1 cellular context compared by ENCODE assay signal in the genomic region with DNA sequence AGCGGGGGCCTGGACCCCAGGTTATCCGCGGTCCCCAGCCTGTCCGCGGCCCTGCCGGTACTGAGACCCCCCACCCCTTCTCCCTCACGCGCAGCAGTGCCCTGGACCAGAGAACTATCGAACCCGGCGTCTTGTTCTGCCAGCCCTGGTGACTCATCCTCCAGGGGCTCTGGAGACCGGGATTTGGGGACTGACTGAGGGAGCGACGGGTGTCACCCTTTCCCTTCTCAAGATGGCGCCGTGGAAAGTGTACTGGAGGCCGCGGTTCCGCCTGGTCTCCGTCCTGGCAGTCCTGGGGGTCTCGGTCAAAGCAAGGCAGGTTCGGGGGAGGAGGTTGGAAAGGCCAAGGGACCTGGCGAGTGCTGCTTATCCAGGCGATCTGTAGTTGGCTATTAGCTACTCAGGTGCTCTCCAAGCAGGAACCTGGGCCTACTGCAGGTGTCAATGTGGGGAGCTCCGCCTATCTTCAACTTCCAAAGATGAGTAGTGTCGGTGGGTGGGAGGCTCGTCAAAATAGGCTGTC.
TF ChIP-seq lines count a peak whose summit lies in the region.

No MANE protein-coding gene starts in this region.

TF ChIP-seq in K562, 482 proteins besides CTCF, POLR2A, EP300 and RAD21 (continues in another document):
- TF ChIP-seq, protein P1, sequence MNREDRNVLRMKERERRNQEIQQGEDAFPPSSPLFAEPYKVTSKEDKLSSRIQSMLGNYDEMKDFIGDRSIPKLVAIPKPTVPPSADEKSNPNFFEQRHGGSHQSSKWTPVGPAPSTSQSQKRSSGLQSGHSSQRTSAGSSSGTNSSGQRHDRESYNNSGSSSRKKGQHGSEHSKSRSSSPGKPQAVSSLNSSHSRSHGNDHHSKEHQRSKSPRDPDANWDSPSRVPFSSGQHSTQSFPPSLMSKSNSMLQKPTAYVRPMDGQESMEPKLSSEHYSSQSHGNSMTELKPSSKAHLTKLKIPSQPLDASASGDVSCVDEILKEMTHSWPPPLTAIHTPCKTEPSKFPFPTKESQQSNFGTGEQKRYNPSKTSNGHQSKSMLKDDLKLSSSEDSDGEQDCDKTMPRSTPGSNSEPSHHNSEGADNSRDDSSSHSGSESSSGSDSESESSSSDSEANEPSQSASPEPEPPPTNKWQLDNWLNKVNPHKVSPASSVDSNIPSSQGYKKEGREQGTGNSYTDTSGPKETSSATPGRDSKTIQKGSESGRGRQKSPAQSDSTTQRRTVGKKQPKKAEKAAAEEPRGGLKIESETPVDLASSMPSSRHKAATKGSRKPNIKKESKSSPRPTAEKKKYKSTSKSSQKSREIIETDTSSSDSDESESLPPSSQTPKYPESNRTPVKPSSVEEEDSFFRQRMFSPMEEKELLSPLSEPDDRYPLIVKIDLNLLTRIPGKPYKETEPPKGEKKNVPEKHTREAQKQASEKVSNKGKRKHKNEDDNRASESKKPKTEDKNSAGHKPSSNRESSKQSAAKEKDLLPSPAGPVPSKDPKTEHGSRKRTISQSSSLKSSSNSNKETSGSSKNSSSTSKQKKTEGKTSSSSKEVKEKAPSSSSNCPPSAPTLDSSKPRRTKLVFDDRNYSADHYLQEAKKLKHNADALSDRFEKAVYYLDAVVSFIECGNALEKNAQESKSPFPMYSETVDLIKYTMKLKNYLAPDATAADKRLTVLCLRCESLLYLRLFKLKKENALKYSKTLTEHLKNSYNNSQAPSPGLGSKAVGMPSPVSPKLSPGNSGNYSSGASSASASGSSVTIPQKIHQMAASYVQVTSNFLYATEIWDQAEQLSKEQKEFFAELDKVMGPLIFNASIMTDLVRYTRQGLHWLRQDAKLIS (CRISPR knock-in tag; IDR thresholded peaks at IDR 0.05): peak; percentile 96
- TF ChIP-seq PYGO2 (tag; IDR thresholded peaks at IDR 0.05) (no peak), ZNF23 (CRISPR knock-in tag; IDR thresholded peaks at IDR 0.05) (0 out of 2 replicates have a peak, but pooled peaks have one; percentile 30), FIP1L1 (IDR thresholded peaks at IDR 0.05; ENCODE audit: low read depth, low read length, poor library complexity, severe bottlenecking) (peak; percentile 64), EHMT2 (IDR thresholded peaks at IDR 0.05) (peak; percentile 80), ZBED1 (IDR thresholded peaks at IDR 0.05) (no peak), GATAD2A (IDR thresholded peaks at IDR 0.05) (0 out of 2 replicates have a peak, but pooled peaks have one; percentile 40), ZNF24 (IDR thresholded peaks at IDR 0.05) (0 out of 2 replicates have a peak, but pooled peaks have one; percentile 3), EWSR1 (IDR thresholded peaks at IDR 0.05; ENCODE audit: borderline replicate concordance, low read depth, partially characterized antibody) (no peak), RB1 (IDR thresholded peaks at IDR 0.05; ENCODE audit: low read depth) (0 out of 2 replicates have a peak, but pooled peaks have one; percentile 19), MEIS2 (IDR thresholded peaks at IDR 0.05; ENCODE audit: partially characterized antibody) (peak; percentile 2), SIN3A (IDR thresholded peaks at IDR 0.05; ENCODE audit: borderline replicate concordance in 2 of 2, control insufficient read depth in 1 of 2, low read depth in 2 of 2, low read length in 2 of 2) (0 out of 4 replicates have a peak, but pooled peaks of 1 of the 2 experiments have one; percentile 9), RBBP5 (IDR thresholded peaks at IDR 0.05; ENCODE audit: borderline replicate concordance, insufficient read depth, low read length, poor library complexity, severe bottlenecking) (peak; percentile 94), BRD4 (IDR thresholded peaks at IDR 0.05) (peak; percentile 73; the same call in 1 of the 2 replicates), ZNF583 (CRISPR knock-in tag; IDR thresholded peaks at IDR 0.05) (0 out of 2 replicates have a peak, but pooled peaks have one; percentile 63), FOXP1 (CRISPR knock-in tag; IDR thresholded peaks at IDR 0.05) (0 out of 2 replicates have a peak, but pooled peaks have one; percentile 43)
- TF ChIP-seq, protein P2, sequence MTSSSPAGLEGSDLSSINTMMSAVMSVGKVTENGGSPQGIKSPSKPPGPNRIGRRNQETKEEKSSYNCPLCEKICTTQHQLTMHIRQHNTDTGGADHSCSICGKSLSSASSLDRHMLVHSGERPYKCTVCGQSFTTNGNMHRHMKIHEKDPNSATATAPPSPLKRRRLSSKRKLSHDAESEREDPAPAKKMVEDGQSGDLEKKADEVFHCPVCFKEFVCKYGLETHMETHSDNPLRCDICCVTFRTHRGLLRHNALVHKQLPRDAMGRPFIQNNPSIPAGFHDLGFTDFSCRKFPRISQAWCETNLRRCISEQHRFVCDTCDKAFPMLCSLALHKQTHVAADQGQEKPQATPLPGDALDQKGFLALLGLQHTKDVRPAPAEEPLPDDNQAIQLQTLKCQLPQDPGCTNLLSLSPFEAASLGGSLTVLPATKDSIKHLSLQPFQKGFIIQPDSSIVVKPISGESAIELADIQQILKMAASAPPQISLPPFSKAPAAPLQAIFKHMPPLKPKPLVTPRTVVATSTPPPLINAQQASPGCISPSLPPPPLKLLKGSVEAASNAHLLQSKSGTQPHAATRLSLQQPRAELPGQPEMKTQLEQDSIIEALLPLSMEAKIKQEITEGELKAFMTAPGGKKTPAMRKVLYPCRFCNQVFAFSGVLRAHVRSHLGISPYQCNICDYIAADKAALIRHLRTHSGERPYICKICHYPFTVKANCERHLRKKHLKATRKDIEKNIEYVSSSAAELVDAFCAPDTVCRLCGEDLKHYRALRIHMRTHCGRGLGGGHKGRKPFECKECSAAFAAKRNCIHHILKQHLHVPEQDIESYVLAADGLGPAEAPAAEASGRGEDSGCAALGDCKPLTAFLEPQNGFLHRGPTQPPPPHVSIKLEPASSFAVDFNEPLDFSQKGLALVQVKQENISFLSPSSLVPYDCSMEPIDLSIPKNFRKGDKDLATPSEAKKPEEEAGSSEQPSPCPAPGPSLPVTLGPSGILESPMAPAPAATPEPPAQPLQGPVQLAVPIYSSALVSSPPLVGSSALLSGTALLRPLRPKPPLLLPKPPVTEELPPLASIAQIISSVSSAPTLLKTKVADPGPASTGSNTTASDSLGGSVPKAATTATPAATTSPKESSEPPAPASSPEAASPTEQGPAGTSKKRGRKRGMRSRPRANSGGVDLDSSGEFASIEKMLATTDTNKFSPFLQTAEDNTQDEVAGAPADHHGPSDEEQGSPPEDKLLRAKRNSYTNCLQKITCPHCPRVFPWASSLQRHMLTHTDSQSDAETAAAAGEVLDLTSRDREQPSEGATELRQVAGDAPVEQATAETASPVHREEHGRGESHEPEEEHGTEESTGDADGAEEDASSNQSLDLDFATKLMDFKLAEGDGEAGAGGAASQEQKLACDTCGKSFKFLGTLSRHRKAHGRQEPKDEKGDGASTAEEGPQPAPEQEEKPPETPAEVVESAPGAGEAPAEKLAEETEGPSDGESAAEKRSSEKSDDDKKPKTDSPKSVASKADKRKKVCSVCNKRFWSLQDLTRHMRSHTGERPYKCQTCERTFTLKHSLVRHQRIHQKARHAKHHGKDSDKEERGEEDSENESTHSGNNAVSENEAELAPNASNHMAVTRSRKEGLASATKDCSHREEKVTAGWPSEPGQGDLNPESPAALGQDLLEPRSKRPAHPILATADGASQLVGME (CRISPR knock-in tag; IDR thresholded peaks at IDR 0.05): peak; percentile 79; the same call in 1 of the 2 replicates
- TF ChIP-seq, protein P3, sequence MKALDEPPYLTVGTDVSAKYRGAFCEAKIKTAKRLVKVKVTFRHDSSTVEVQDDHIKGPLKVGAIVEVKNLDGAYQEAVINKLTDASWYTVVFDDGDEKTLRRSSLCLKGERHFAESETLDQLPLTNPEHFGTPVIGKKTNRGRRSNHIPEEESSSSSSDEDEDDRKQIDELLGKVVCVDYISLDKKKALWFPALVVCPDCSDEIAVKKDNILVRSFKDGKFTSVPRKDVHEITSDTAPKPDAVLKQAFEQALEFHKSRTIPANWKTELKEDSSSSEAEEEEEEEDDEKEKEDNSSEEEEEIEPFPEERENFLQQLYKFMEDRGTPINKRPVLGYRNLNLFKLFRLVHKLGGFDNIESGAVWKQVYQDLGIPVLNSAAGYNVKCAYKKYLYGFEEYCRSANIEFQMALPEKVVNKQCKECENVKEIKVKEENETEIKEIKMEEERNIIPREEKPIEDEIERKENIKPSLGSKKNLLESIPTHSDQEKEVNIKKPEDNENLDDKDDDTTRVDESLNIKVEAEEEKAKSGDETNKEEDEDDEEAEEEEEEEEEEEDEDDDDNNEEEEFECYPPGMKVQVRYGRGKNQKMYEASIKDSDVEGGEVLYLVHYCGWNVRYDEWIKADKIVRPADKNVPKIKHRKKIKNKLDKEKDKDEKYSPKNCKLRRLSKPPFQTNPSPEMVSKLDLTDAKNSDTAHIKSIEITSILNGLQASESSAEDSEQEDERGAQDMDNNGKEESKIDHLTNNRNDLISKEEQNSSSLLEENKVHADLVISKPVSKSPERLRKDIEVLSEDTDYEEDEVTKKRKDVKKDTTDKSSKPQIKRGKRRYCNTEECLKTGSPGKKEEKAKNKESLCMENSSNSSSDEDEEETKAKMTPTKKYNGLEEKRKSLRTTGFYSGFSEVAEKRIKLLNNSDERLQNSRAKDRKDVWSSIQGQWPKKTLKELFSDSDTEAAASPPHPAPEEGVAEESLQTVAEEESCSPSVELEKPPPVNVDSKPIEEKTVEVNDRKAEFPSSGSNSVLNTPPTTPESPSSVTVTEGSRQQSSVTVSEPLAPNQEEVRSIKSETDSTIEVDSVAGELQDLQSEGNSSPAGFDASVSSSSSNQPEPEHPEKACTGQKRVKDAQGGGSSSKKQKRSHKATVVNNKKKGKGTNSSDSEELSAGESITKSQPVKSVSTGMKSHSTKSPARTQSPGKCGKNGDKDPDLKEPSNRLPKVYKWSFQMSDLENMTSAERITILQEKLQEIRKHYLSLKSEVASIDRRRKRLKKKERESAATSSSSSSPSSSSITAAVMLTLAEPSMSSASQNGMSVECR (CRISPR knock-in tag; IDR thresholded peaks at IDR 0.05): peak; percentile 63
- TF ChIP-seq, protein P4, sequence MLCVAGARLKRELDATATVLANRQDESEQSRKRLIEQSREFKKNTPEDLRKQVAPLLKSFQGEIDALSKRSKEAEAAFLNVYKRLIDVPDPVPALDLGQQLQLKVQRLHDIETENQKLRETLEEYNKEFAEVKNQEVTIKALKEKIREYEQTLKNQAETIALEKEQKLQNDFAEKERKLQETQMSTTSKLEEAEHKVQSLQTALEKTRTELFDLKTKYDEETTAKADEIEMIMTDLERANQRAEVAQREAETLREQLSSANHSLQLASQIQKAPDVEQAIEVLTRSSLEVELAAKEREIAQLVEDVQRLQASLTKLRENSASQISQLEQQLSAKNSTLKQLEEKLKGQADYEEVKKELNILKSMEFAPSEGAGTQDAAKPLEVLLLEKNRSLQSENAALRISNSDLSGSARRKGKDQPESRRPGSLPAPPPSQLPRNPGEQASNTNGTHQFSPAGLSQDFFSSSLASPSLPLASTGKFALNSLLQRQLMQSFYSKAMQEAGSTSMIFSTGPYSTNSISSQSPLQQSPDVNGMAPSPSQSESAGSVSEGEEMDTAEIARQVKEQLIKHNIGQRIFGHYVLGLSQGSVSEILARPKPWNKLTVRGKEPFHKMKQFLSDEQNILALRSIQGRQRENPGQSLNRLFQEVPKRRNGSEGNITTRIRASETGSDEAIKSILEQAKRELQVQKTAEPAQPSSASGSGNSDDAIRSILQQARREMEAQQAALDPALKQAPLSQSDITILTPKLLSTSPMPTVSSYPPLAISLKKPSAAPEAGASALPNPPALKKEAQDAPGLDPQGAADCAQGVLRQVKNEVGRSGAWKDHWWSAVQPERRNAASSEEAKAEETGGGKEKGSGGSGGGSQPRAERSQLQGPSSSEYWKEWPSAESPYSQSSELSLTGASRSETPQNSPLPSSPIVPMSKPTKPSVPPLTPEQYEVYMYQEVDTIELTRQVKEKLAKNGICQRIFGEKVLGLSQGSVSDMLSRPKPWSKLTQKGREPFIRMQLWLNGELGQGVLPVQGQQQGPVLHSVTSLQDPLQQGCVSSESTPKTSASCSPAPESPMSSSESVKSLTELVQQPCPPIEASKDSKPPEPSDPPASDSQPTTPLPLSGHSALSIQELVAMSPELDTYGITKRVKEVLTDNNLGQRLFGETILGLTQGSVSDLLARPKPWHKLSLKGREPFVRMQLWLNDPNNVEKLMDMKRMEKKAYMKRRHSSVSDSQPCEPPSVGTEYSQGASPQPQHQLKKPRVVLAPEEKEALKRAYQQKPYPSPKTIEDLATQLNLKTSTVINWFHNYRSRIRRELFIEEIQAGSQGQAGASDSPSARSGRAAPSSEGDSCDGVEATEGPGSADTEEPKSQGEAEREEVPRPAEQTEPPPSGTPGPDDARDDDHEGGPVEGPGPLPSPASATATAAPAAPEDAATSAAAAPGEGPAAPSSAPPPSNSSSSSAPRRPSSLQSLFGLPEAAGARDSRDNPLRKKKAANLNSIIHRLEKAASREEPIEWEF (CRISPR knock-in tag; IDR thresholded peaks at IDR 0.05): no peak
- TF ChIP-seq, protein P5, sequence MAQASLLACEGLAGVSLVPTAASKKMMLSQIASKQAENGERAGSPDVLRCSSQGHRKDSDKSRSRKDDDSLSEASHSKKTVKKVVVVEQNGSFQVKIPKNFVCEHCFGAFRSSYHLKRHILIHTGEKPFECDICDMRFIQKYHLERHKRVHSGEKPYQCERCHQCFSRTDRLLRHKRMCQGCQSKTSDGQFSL (CRISPR knock-in tag; IDR thresholded peaks at IDR 0.05): peak; percentile 91
- TF ChIP-seq, protein P5 (tag; IDR thresholded peaks at IDR 0.05): no peak
- TF ChIP-seq, protein P6, sequence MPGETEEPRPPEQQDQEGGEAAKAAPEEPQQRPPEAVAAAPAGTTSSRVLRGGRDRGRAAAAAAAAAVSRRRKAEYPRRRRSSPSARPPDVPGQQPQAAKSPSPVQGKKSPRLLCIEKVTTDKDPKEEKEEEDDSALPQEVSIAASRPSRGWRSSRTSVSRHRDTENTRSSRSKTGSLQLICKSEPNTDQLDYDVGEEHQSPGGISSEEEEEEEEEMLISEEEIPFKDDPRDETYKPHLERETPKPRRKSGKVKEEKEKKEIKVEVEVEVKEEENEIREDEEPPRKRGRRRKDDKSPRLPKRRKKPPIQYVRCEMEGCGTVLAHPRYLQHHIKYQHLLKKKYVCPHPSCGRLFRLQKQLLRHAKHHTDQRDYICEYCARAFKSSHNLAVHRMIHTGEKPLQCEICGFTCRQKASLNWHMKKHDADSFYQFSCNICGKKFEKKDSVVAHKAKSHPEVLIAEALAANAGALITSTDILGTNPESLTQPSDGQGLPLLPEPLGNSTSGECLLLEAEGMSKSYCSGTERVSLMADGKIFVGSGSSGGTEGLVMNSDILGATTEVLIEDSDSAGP (CRISPR knock-in tag; IDR thresholded peaks at IDR 0.05): 0 out of 2 replicates have a peak, but pooled peaks have one; percentile 57
- TF ChIP-seq, protein P7, sequence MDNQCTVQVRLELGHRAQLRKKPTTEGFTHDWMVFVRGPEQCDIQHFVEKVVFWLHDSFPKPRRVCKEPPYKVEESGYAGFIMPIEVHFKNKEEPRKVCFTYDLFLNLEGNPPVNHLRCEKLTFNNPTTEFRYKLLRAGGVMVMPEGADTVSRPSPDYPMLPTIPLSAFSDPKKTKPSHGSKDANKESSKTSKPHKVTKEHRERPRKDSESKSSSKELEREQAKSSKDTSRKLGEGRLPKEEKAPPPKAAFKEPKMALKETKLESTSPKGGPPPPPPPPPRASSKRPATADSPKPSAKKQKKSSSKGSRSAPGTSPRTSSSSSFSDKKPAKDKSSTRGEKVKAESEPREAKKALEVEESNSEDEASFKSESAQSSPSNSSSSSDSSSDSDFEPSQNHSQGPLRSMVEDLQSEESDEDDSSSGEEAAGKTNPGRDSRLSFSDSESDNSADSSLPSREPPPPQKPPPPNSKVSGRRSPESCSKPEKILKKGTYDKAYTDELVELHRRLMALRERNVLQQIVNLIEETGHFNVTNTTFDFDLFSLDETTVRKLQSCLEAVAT (IDR thresholded peaks at IDR 0.05): peak in 1 of 2 experiments; percentile 14; a peak in 1 of 4 replicates
